ENCODE assay signal across 6 cellular contexts in the genomic region with DNA sequence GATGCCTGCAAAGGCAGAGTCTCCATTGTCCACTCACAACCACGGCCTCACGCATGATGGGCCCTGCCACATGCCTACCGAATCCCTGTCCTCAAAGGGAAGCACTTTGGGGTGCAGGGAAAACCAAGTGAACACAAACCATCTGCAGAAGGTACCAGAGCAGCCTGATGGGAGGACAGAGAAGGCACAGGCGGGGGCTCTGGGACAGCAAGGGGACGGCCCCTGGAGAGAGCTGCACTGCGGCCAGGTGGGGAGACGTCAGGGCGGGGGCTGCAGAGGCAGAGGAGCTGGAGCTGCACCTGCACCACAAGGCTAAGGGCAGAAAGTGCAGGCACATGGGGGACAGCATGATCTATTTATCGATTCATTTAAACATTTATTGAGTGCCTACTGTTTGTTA.
"Had no signal": no experiment of that assay in that cellular context is flagged by ENCODE, and none has a peak within 500 bp of the region (broad histone marks: within the 10 kb centered on the region; RNA-seq: fewer than 3 reads in every experiment).

No MANE protein-coding gene starts in this region.

- ATAC-seq: HCT116 had no signal

- DNase-seq: GM23248, GOT3, H7, HFFc6, IMR-90 had no signal

- H3K4me3 Mint-ChIP-seq: HFFc6 had no signal

- H3K27ac Mint-ChIP-seq: HFFc6 had no signal
